In genomic region chr7:104789780-104790179, GRCh38 we compare ENCODE assay signal across 20 cellular contexts.
DNase-seq lines count a peak whose midpoint lies in the region; ATAC-seq, FAIRE-seq and TF ChIP-seq lines count a peak whose summit lies in the region.
"Had no signal": no experiment of that assay in that cellular context is flagged by ENCODE, and none has a peak within 500 bp of the region (broad histone marks: within the 10 kb centered on the region; RNA-seq: fewer than 3 reads in every experiment).

No MANE protein-coding gene starts in this region.

- H3K27ac ChIP-seq in A549: no peak overlapping the region
- H3K27ac ChIP-seq in C4-2B: peak overlapping the region; percentile 57; the same call in 1 of the 2 replicates
- peak overlapping the region; percentile 80 for H3K27ac ChIP-seq in VCaP
- H3K27ac ChIP-seq: BLaER1, GM23248 had no signal

- POLR2A ChIA-PET in A549 (lab: Yijun Ruan, JAX): no interaction called here

- TF ChIP-seq CTCF in A549 (IDR thresholded peaks at IDR 0.05): no peak
- TF ChIP-seq CTCF in C4-2B (conservative IDR thresholded peaks at IDR 0.05): no peak
- TF ChIP-seq CTCF in VCaP (conservative IDR thresholded peaks at IDR 0.05): no peak

- ATAC-seq in A549 (no peak), Right ventricle myocardium inferior (no peak)
- ATAC-seq: GM12878 had no signal

- CTCF ChIA-PET in A549 (lab: Yijun Ruan, JAX): no interaction called here

- DNase-seq in A549 (ENCODE audit: low read depth in 1 of 2, low spot score in 1 of 2) (no peak), Right ventricle myocardium inferior (ENCODE audit: missing footprints) (no peak)
- DNase-seq in activated CD8-positive, alpha-beta memory T cell treated with anti-CD3 and anti-CD28 coated beads, Interleukin-2, amount 50 U/mL, for 4 hours: no peak
- DNase-seq in activated effector memory CD4-positive, alpha-beta T cell treated with Interleukin-2 at 50 U/mL for 16 hours: no peak
- DNase-seq: CD4-positive, alpha-beta T cell; CD8-positive, alpha-beta memory T cell; DMS 273 treated with DMSO at 0.1 percent for 48 hours; DMS79; EL; GDM1; GM23248; H7; HCEC 1CT had no signal

- WGBS in A549 (ENCODE audit: missing lambda C conversion rate): 10% methylated on average over 3 of the region's 3 CpGs

- H3K9me3 ChIP-seq in A549: no peaks in the 10 kb centered on the region
- H3K9me3 ChIP-seq: BLaER1 had no signal

- TF ChIP-seq POLR2A in A549 (IDR thresholded peaks at IDR 0.05; ENCODE audit: low read length): no peak

- no peak for FAIRE-seq in A549 (lab: Jason Lieb, UNC)
- FAIRE-seq: D721Med, GM12878, GM19239, H1 had no signal

- H3K4me3 ChIP-seq in A549: no peak overlapping the region
- H3K4me3 ChIP-seq: BLaER1, GM12878, GM23248 had no signal

- H3K4me2 ChIP-seq in A549: no peak overlapping the region
- H3K4me2 ChIP-seq: BLaER1 had no signal

- TF ChIP-seq EP300 in A549 (IDR thresholded peaks at IDR 0.05): no peak

- no peaks in the 10 kb centered on the region; the same call in 2 of the 3 replicates for H3K4me1 ChIP-seq in A549
- H3K4me1 ChIP-seq: BLaER1 had no signal

- intact Hi-C loops in Right ventricle myocardium inferior (cut with DNase I): no loop called here

- TF ChIP-seq RAD21 in A549 (conservative IDR thresholded peaks at IDR 0.05 in 1 of 2, IDR thresholded peaks at IDR 0.05 in 1 of 2): no peak

TF ChIP-seq in A549, 52 proteins besides CTCF, POLR2A, EP300 and RAD21:
- TF ChIP-seq MAFK (IDR thresholded peaks at IDR 0.05; ENCODE audit: partially characterized antibody): peak; percentile 58
- TF ChIP-seq POLR2AphosphoS2 (conservative IDR thresholded peaks at IDR 0.05; ENCODE audit: low read length): no peak

Comparison
In these comparisons a context has a peak if more than half of its experiments do, and no peak if none do; other contexts are left out.
1. H3K27ac ChIP-seq: peak in C4-2B (single experiment) and VCaP (single experiment); none in A549 (0 of 2).